ENCODE assay signal across 13 cellular contexts in genomic region chr7:74059681-74060588, GRCh38. TPM values are rescaled to one million over a fixed set of nuclear protein-coding genes. Genes with fewer than 3 reads are reported as not detected.
DNase-seq lines count a peak whose midpoint lies in the region; ATAC-seq, FAIRE-seq and TF ChIP-seq lines count a peak whose summit lies in the region.
"Had no signal": no experiment of that assay in that cellular context is flagged by ENCODE, and none has a peak within 500 bp of the region (broad histone marks: within the 10 kb centered on the region; RNA-seq: fewer than 3 reads in every experiment).

No MANE protein-coding gene starts in this region.

- H3K4me1 ChIP-seq in body of pancreas = peaks cover 47% of the 10 kb centered on the region
- peaks cover 0 to 6% of the 10 kb centered on the region in 2 donors for H3K4me1 ChIP-seq in kidney (ENCODE audit: control insufficient read depth in 1 of 2, insufficient read depth in 1 of 2, low read depth in 1 of 2, low read length in 2 of 2)
- H3K4me1 ChIP-seq in CD4-positive, alpha-beta memory T cell (ENCODE audit: insufficient read depth, low read length) = peaks cover 10% of the 10 kb centered on the region

- peak in 4 of 7 experiments; percentile 27 to 44 (median 37) for TF ChIP-seq CTCF in body of pancreas (IDR thresholded peaks at IDR 0.05)
- peak; percentile 11 for TF ChIP-seq CTCF in kidney (IDR thresholded peaks at IDR 0.05; ENCODE audit: borderline replicate concordance, extremely low read depth, insufficient read depth)
- no peak for TF ChIP-seq CTCF in mesothelial cell of epicardium (IDR thresholded peaks at IDR 0.05; ENCODE audit: unreplicated experiment)

- no peak overlapping the region for H3K9ac ChIP-seq in kidney (ENCODE audit: low read length in 2 of 2)

- WGBS in body of pancreas, 2 donors = 21 to 23% methylated on average over 16 to 21 of the region's 21 CpGs

- H3K36me3 ChIP-seq in body of pancreas (replicated peaks in 1 of 2; ENCODE audit: insufficient read depth in 1 of 2, low read depth in 2 of 2) (no peaks in the 10 kb centered on the region), kidney (ENCODE audit: control insufficient read depth in 1 of 2, insufficient read depth in 2 of 2, low read length in 2 of 2) (no peaks in the 10 kb centered on the region)
- H3K36me3 ChIP-seq in CD4-positive, alpha-beta memory T cell (ENCODE audit: insufficient read depth, low read length) = no peaks in the 10 kb centered on the region

- no peak for FAIRE-seq in kidney (lab: Jason Lieb, UNC)

- H3K27me3 Mint-ChIP-seq in CD4-positive, alpha-beta memory T cell = peaks cover 4 to 11% of the 10 kb centered on the region in 2 donors
- peaks cover 10% of the 10 kb centered on the region for H3K27me3 Mint-ChIP-seq in mesothelial cell of epicardium (ENCODE audit: low read depth)

- DNase-seq in M059J (ENCODE audit: low read depth) (peak; percentile 89), body of pancreas (peak; percentile 97 to 99 (median 98)), kidney (peak; percentile 94), substantia nigra (lab: John Stamatoyannopoulos, UW) (peak in 7 of 49 donors; percentile 12 to 94 (median 31)), mesothelial cell of epicardium (ENCODE audit: low spot score in 2 of 2, unreplicated experiment in 2 of 2) (no peak)
- DNase-seq in CD4-positive, alpha-beta memory T cell = no peak
- DNase-seq: activated effector memory CD4-positive, alpha-beta T cell treated with Interleukin-2 at 50 U/mL for 16 hours; GF-D8; mesendoderm had no signal

- H3K4me3 Mint-ChIP-seq in CD4-positive, alpha-beta memory T cell = no peak overlapping the region
- no peak overlapping the region for H3K4me3 Mint-ChIP-seq in mesothelial cell of epicardium
- H3K4me3 Mint-ChIP-seq: IgD-negative memory B cell; stimulated activated naive CD8-positive, alpha-beta T cell treated with anti-CD3 and anti-CD28 coated beads, Interleukin-15, Interleukin-2, amounts not matched to agents 100 ng/mL and 50 ng/mL, for 24 hours had no signal

- H3K4me3 ChIP-seq in body of pancreas (no peak overlapping the region), kidney (ENCODE audit: low read length in 2 of 2) (no peak overlapping the region)
- H3K4me3 ChIP-seq in CD4-positive, alpha-beta memory T cell (ENCODE audit: low read length in 2 of 2) = no peak overlapping the region

- intact Hi-C loops in body of pancreas (cut with DNase I) (no loop called here), kidney (cut with DNase I) (no loop called here)
- intact Hi-C loops in CD4-positive, alpha-beta memory T cell (cut with micrococcal nuclease) = no loop called here

- H3K27ac Mint-ChIP-seq in CD4-positive, alpha-beta memory T cell = peak overlapping the region in 2 of 7 donors; percentile 32 to 65
- no peak overlapping the region for H3K27ac Mint-ChIP-seq in mesothelial cell of epicardium
- H3K27ac Mint-ChIP-seq: stimulated activated naive CD8-positive, alpha-beta T cell treated with anti-CD3 and anti-CD28 coated beads, Interleukin-15, Interleukin-2, amounts not matched to agents 100 ng/mL and 50 ng/mL, for 24 hours had no signal

- H3K27me3 ChIP-seq in body of pancreas = no peaks in the 10 kb centered on the region
- H3K27me3 ChIP-seq in CD4-positive, alpha-beta memory T cell (ENCODE audit: insufficient read depth, low read length) = no peaks in the 10 kb centered on the region

- H3K9me3 Mint-ChIP-seq in CD4-positive, alpha-beta memory T cell = no peaks in the 10 kb centered on the region
- no peaks in the 10 kb centered on the region for H3K9me3 Mint-ChIP-seq in mesothelial cell of epicardium
- H3K9me3 Mint-ChIP-seq: IgD-negative memory B cell; stimulated activated naive CD8-positive, alpha-beta T cell treated with anti-CD3 and anti-CD28 coated beads, Interleukin-15, Interleukin-2, amounts not matched to agents 100 ng/mL and 50 ng/mL, for 24 hours had no signal

- peaks cover 5 to 7% (median 6%) of the 10 kb centered on the region in 4 donors for H3K4me1 Mint-ChIP-seq in CD4-positive, alpha-beta memory T cell
- peaks cover 4% of the 10 kb centered on the region for H3K4me1 Mint-ChIP-seq in mesothelial cell of epicardium

- H3K27ac ChIP-seq in body of pancreas = peak overlapping the region; percentile 89 to 97 (median 94)
- H3K27ac ChIP-seq in kidney (ENCODE audit: low read depth in 2 of 2, low read length in 2 of 2) = peak overlapping the region in 1 of 2 donors; percentile 2
- peak overlapping the region; percentile 58 for H3K27ac ChIP-seq in substantia nigra (ENCODE audit: low read depth, low read length, poor library complexity, severe bottlenecking)
- H3K27ac ChIP-seq in CD4-positive, alpha-beta memory T cell (ENCODE audit: low read depth, low read length) = no peak overlapping the region

- CTCF ChIA-PET in CD4-positive, alpha-beta memory T cell (lab: Charles Lee; ENCODE audit: partially characterized antibody) = interaction anchor here (1.2 to 1.3 kb wide), 2 partner anchors 33 to 341 kb away, joined by 3 read pairs; no protein-coding TSS in a partner anchor

- H3K36me3 Mint-ChIP-seq in CD4-positive, alpha-beta memory T cell = no peaks in the 10 kb centered on the region
- no peaks in the 10 kb centered on the region for H3K36me3 Mint-ChIP-seq in mesothelial cell of epicardium
- H3K36me3 Mint-ChIP-seq: IgD-negative memory B cell had no signal

- TF ChIP-seq POLR2A in body of pancreas (IDR thresholded peaks at IDR 0.05) = peak in 1 of 3 donors; percentile 31

- H3K9me3 ChIP-seq in body of pancreas (no peaks in the 10 kb centered on the region), kidney (ENCODE audit: control insufficient read depth in 1 of 2, low read length in 2 of 2) (no peaks in the 10 kb centered on the region)
- H3K9me3 ChIP-seq in CD4-positive, alpha-beta memory T cell (ENCODE audit: control insufficient read depth in 1 of 2, low read length in 2 of 2) = no peaks in the 10 kb centered on the region

- POLR2A ChIA-PET in CD4-positive, alpha-beta memory T cell (lab: Charles Lee; ENCODE audit: partially characterized antibody) = no interaction called here

- ATAC-seq in body of pancreas (peak; percentile 83), HG02623 (IDR thresholded peaks at IDR 0.05; ENCODE audit: unreplicated experiment) (no peak), GM21360 (IDR thresholded peaks at IDR 0.05; ENCODE audit: unreplicated experiment) (no peak)

RNA-seq across cellular contexts. Expression of gene LIMK1, which starts 23.7 kb away (rescaled TPM):
- 55.1 and 105 TPM in 2 replicates for total RNA-seq in M059J (2014; rRNA removed; shearing (Covaris generic))
- total RNA-seq in body of pancreas = 10 to 100 TPM; 10.1 to 27.4 TPM
- 23.8 TPM for total RNA-seq in kidney
- 9.1 TPM for polyA plus RNA-seq in kidney (ENCODE audit: insufficient read depth, low read depth, low replicate concordance)
- 10 to 100 TPM; 13.4 to 15.1 TPM for total RNA-seq in CD4-positive, alpha-beta memory T cell
- 1 to 10 TPM in 1 of 2 donors, under 1 TPM in 1; 0.42 to 4.9 TPM for polyA plus RNA-seq in CD4-positive, alpha-beta memory T cell
- 54.6 to 56.0 TPM (median 54.9 TPM) in 3 replicates for total RNA-seq in mesothelial cell of epicardium

RNA-seq across cellular contexts. Expression of gene ELN, which starts 32.0 kb away (rescaled TPM):
- 26.2 and 65.2 TPM in 2 replicates for total RNA-seq in M059J (2014; rRNA removed; shearing (Covaris generic))
- total RNA-seq in body of pancreas (100 to 1,000 TPM in 1 of 2 donors, 10 to 100 TPM in 1; 92.6 to 131 TPM), kidney (44.8 TPM), mesothelial cell of epicardium (32.9 to 37.4 TPM (median 33.2 TPM) in 3 replicates)
- 14.9 TPM for polyA plus RNA-seq in kidney (ENCODE audit: insufficient read depth, low read depth, low replicate concordance)
- not detected for total RNA-seq in CD4-positive, alpha-beta memory T cell
- not detected for polyA plus RNA-seq in CD4-positive, alpha-beta memory T cell
- polyA plus RNA-seq: IgD-negative memory B cell had no signal

Comparison
In these comparisons a context has a peak if more than half of its experiments do, and no peak if none do; other contexts are left out.
1. DNase-seq: peak in M059J (single experiment), body of pancreas (4 of 4) and kidney (single experiment); none in CD4-positive, alpha-beta memory T cell (0 of 5) and mesothelial cell of epicardium (0 of 2).
2. RNA of gene ELN, which starts 32.0 kb away (total RNA-seq): 92.6 to 131 TPM in body of pancreas, 26.2 to 65.2 TPM in M059J, 44.8 TPM in kidney (single experiment) and 32.9 to 37.4 TPM in mesothelial cell of epicardium; not detected in CD4-positive, alpha-beta memory T cell; every median in the first group is over 10 times any median in the second.